Comparison of ENCODE assay signal across 14 cellular contexts in the genomic region with DNA sequence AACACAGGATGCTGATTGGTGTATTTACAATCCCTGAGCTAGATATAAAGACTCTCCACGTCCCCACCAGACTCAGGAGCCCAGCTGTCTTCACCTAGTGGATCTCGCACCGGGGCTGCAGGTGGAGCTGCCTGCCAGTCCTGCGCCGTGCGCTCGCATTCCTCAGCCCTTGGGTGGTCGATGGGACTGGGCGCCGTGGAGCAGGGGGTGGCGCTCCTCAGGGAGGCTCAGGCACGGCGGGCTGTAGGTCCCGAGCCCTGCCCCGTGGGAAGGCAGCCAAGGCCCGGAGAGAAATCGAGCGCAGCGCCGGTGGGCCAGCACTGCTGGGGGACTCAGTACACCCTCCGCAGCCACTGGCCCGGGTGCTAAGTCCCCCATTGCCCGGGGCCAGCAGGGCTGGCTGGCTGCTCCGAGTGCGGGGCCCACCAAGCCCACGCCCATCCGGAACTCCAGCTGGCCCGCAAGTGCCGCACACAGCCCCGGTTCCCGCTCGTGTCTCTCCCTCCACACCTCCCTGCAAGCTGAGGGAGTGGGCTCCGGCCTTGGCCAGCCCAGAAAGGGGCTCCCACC. TPM values are rescaled to one million over a fixed set of nuclear protein-coding genes. Genes with fewer than 3 reads are reported as not detected.
DNase-seq lines count a peak whose midpoint lies in the region; TF ChIP-seq lines count a peak whose summit lies in the region.
"Not testable (repeated sequence)": the region's sequence is repeated elsewhere in the genome, so short reads cannot be mapped to it uniquely, and the experiment has no call there.
"Had no signal": no experiment of that assay in that cellular context is flagged by ENCODE, and none has a peak within 500 bp of the region (broad histone marks: within the 10 kb centered on the region; RNA-seq: fewer than 3 reads in every experiment).

No MANE protein-coding gene starts in this region.

- not testable (repeated sequence) for H3K4me3 ChIP-seq in right atrium auricular region

- not testable (repeated sequence) for H3K9me3 Mint-ChIP-seq in osteocyte (ENCODE audit: unreplicated experiment)

- H3K36me3 Mint-ChIP-seq in osteocyte (ENCODE audit: unreplicated experiment): not testable (repeated sequence)

- H3K36me3 ChIP-seq in right atrium auricular region: not testable (repeated sequence)

- not testable (repeated sequence) for H3K27me3 ChIP-seq in right atrium auricular region

- not testable (repeated sequence) for H3K4me3 Mint-ChIP-seq in osteocyte (ENCODE audit: unreplicated experiment)

- H3K27ac ChIP-seq in right atrium auricular region: not testable (repeated sequence)

- not testable (repeated sequence) for H3K4me1 Mint-ChIP-seq in osteocyte (ENCODE audit: unreplicated experiment)

- H3K4me1 ChIP-seq in right atrium auricular region: not testable (repeated sequence)

- H3K27ac Mint-ChIP-seq in osteocyte (ENCODE audit: unreplicated experiment): not testable (repeated sequence)

- not testable (repeated sequence) for TF ChIP-seq CTCF in right atrium auricular region (IDR thresholded peaks at IDR 0.05); osteocyte (IDR thresholded peaks at IDR 0.05)

- H3K9me3 ChIP-seq in right atrium auricular region: not testable (repeated sequence)

- DNase-seq in right atrium auricular region (ENCODE audit: low spot score): peak; percentile 11
- DNase-seq in islet precursor cell: peak; percentile 22
- peak; percentile 67 for DNase-seq in osteocyte (ENCODE audit: extremely low spot score, unreplicated experiment)

- H3K27me3 Mint-ChIP-seq in osteocyte (ENCODE audit: unreplicated experiment): peaks cover 58% of the 10 kb centered on the region

RNA-seq across cellular contexts. Expression of a gene that starts 33.7 kb away (rescaled TPM):
- total RNA-seq in right atrium auricular region: not detected
- not detected in 2 replicates for total RNA-seq in osteocyte
- total RNA-seq: A172; A673; B cell; Caco-2; CD4-positive, alpha-beta memory T cell; CD4-positive, alpha-beta T cell; CD4-positive, CD25-positive, alpha-beta regulatory T cell; CD8-positive, alpha-beta memory T cell; CD8-positive, alpha-beta T cell; Daoy had no signal

RNA-seq across cellular contexts. Expression of a gene that starts 50.2 kb away (rescaled TPM):
- total RNA-seq in right atrium auricular region (not detected), osteocyte (not detected in 2 replicates)
- total RNA-seq: A172; A673; B cell; Calu3; CD4-positive, alpha-beta memory T cell; CD4-positive, alpha-beta T cell; CD4-positive, CD25-positive, alpha-beta regulatory T cell; CD8-positive, alpha-beta memory T cell; CD8-positive, alpha-beta T cell; Daoy had no signal

Comparison
In these comparisons a context has a peak if more than half of its experiments do, and no peak if none do; other contexts are left out.
1. DNase-seq: peak in every context shown above with its lines; median percentile 67 in osteocyte; 22 in islet precursor cell; 11 in right atrium auricular region.